Comparison of ENCODE assay signal across 10 cellular contexts in the genomic region with DNA sequence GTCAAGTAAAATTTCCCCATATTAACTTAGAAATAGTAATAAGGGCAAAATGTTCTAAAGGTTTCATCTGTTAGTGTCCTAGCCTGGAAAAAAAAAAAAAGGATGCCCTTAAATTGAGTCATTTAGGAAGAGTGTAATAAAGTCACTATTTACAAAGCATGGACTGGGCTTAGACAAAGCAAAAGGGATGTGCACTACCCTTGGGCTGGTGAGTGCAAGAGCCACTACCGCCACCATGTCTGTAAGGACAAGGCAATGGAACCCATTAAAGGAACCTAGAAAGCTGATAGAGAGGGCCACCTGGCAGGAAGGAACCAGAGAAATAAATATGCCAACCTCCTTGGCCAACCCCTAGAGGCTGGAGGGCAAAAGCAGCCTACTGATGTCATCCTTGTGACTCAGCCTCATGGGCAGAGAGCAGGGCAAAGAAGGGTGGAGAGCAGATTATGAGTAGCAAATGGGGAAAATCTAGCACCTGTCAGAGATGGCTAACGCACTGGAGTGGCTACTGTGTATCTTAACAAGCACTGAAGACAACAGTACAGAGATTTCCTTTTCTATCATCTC. TPM values are rescaled to one million over a fixed set of nuclear protein-coding genes. Genes with fewer than 3 reads are reported as not detected.
A peak's percentile ranks its signal among the peaks of the same experiment; 100 is the strongest.
DNase-seq lines count a peak whose midpoint lies in the region; ATAC-seq and TF ChIP-seq lines count a peak whose summit lies in the region.
"Had no signal": no experiment of that assay in that cellular context is flagged by ENCODE, and none has a peak within 500 bp of the region (broad histone marks: within the 10 kb centered on the region; RNA-seq: fewer than 3 reads in every experiment).

No MANE protein-coding gene starts in this region.

- peak overlapping the region; percentile 1 for H3K4me2 ChIP-seq in mammary epithelial cell (ENCODE audit: insufficient read depth, low read depth, low read length)

- intact Hi-C loops in mammary epithelial cell (cut with micrococcal nuclease): loop anchor here (5.0 kb wide), 1 partner anchor 61 kb away; no protein-coding TSS in a partner anchor

- peak overlapping the region; percentile 74 for H3K27ac Mint-ChIP-seq in activated T-cell treated with anti-CD3 and anti-CD28 coated beads, Interleukin-2, amount 50 U/mL, for 72 hours
- H3K27ac Mint-ChIP-seq in stimulated activated naive B cell treated with anti-CD40 and anti-IgM and Interleukin-4, amounts not matched to agents 10 μg/mL and 1 μg/mL and 100 μg/mL, for 72 hours: peak overlapping the region; percentile 91

- DNase-seq in activated T-cell treated with anti-CD3 and anti-CD28 coated beads, Interleukin-2, amount 50 U/mL, for 72 hours: peak; percentile 17 to 54
- DNase-seq in activated T-cell treated with anti-CD3 and anti-CD28 coated beads for 4 hours: no peak
- DNase-seq in MV-4-11 (lab: John Stamatoyannopoulos, UW): peak; percentile 39
- peak; percentile 92 for DNase-seq in mammary epithelial cell
- peak; percentile 32 for DNase-seq in stimulated activated naive B cell treated with anti-CD40 and anti-IgM and Interleukin-4, amounts not matched to agents 10 μg/mL and 1 μg/mL and 100 μg/mL, for 72 hours
- no peak for DNase-seq in GM19240 (ENCODE audit: insufficient read length, low spot score)
- DNase-seq in SKM-1 treated with dmso at 0.1 percent for 144 hours (lab: John Stamatoyannopoulos, UW; ENCODE audit: unreplicated experiment): no peak
- DNase-seq: heart right ventricle had no signal

- ATAC-seq in activated T-cell treated with anti-CD3 and anti-CD28 coated beads, Interleukin-2, amount 50 U/mL, for 72 hours (replicated peaks in 1 of 2): peak; percentile 92 to 94
- peak; percentile 68 to 78 for ATAC-seq in stimulated activated naive B cell treated with anti-CD40 and anti-IgM and Interleukin-4, amounts not matched to agents 10 μg/mL and 1 μg/mL and 100 μg/mL, for 72 hours (replicated peaks)
- ATAC-seq in HG02610 (IDR thresholded peaks at IDR 0.05; ENCODE audit: unreplicated experiment): no peak

- no peaks in the 10 kb centered on the region for H3K27me3 ChIP-seq in mammary epithelial cell (ENCODE audit: insufficient read depth, low read length)
- H3K27me3 ChIP-seq: heart right ventricle had no signal

- no peaks in the 10 kb centered on the region for H3K36me3 ChIP-seq in mammary epithelial cell (ENCODE audit: insufficient read depth, low read length)
- H3K36me3 ChIP-seq: heart right ventricle had no signal

- WGBS in mammary epithelial cell (ENCODE audit: low coverage, missing lambda C conversion rate): 50% methylated on average over 2 of the region's 2 CpGs

- peak overlapping the region; percentile 14 for H3K27ac ChIP-seq in mammary epithelial cell (ENCODE audit: insufficient read depth, low read depth, low read length)
- H3K27ac ChIP-seq: C4-2B, heart right ventricle had no signal

- no peaks in the 10 kb centered on the region for H3K9me3 ChIP-seq in mammary epithelial cell (replicated peaks; ENCODE audit: insufficient read depth, low read length)
- H3K9me3 ChIP-seq: heart right ventricle had no signal

- peaks cover 0 to 5% of the 10 kb centered on the region in 2 donors for H3K36me3 Mint-ChIP-seq in activated T-cell treated with anti-CD3 and anti-CD28 coated beads, Interleukin-2, amount 50 U/mL, for 72 hours (ENCODE audit: insufficient read depth in 2 of 2)
- no peaks in the 10 kb centered on the region for H3K36me3 Mint-ChIP-seq in stimulated activated naive B cell treated with anti-CD40 and anti-IgM and Interleukin-4, amounts not matched to agents 10 μg/mL and 1 μg/mL and 100 μg/mL, for 72 hours

- peaks cover 51% of the 10 kb centered on the region for H3K4me1 Mint-ChIP-seq in activated T-cell treated with anti-CD3 and anti-CD28 coated beads, Interleukin-2, amount 50 U/mL, for 72 hours (ENCODE audit: low read depth)
- H3K4me1 Mint-ChIP-seq in stimulated activated naive B cell treated with anti-CD40 and anti-IgM and Interleukin-4, amounts not matched to agents 10 μg/mL and 1 μg/mL and 100 μg/mL, for 72 hours: peaks cover 19 to 58% of the 10 kb centered on the region in 2 donors

- H3K4me1 ChIP-seq in mammary epithelial cell (ENCODE audit: insufficient read depth, low read length): peaks cover 42% of the 10 kb centered on the region

- no TSS peak for BruUV-seq in mammary epithelial cell (replicated peaks; lab: Mats Ljungman, UMichigan)

- no peaks in the 10 kb centered on the region for H3K79me2 ChIP-seq in mammary epithelial cell (ENCODE audit: insufficient read depth, low read length)

- dilution Hi-C loops in mammary epithelial cell (cut with HindIII; ENCODE audit: low sequenced_read_pairs): loop anchor here (5.0 kb wide), 1 partner anchor 96 kb away; no protein-coding TSS in a partner anchor

- H3K9ac ChIP-seq in mammary epithelial cell (ENCODE audit: insufficient read depth, low read length): no peak overlapping the region

- no peak overlapping the region for H3K4me3 Mint-ChIP-seq in activated T-cell treated with anti-CD3 and anti-CD28 coated beads, Interleukin-2, amount 50 U/mL, for 72 hours
- H3K4me3 Mint-ChIP-seq in stimulated activated naive B cell treated with anti-CD40 and anti-IgM and Interleukin-4, amounts not matched to agents 10 μg/mL and 1 μg/mL and 100 μg/mL, for 72 hours: no peak overlapping the region

- H3K4me3 ChIP-seq in mammary epithelial cell (replicated peaks in 1 of 3; ENCODE audit: insufficient read depth in 1 of 3, low read depth in 2 of 3, low read length in 3 of 3): no peak overlapping the region
- H3K4me3 ChIP-seq: heart right ventricle had no signal

- no peaks in the 10 kb centered on the region for H4K20me1 ChIP-seq in mammary epithelial cell (ENCODE audit: insufficient read depth, low read length)

- TF ChIP-seq CTCF in mammary epithelial cell (conservative IDR thresholded peaks at IDR 0.05 in 1 of 2, IDR thresholded peaks at IDR 0.05 in 1 of 2; ENCODE audit: extremely low read depth in 1 of 2, insufficient read depth in 1 of 2, low read depth in 1 of 2, low read length in 2 of 2): peak in 1 of 2 donors; percentile 15

- CTCF ChIA-PET in mammary epithelial cell (lab: Charles Lee; ENCODE audit: low non-redundant PET): no interaction called here

- peak overlapping the region; percentile 25 for H2AFZ ChIP-seq in mammary epithelial cell (ENCODE audit: low read depth, low read length)

- H3K27me3 Mint-ChIP-seq in activated T-cell treated with anti-CD3 and anti-CD28 coated beads, Interleukin-2, amount 50 U/mL, for 72 hours (ENCODE audit: low read depth): no peaks in the 10 kb centered on the region
- no peaks in the 10 kb centered on the region for H3K27me3 Mint-ChIP-seq in stimulated activated naive B cell treated with anti-CD40 and anti-IgM and Interleukin-4, amounts not matched to agents 10 μg/mL and 1 μg/mL and 100 μg/mL, for 72 hours

- in situ Hi-C loops in mammary epithelial cell (cut with MboI; ENCODE audit: low sequenced_read_pairs in 2 of 2): no loop called here

- no peaks in the 10 kb centered on the region for H3K9me3 Mint-ChIP-seq in activated T-cell treated with anti-CD3 and anti-CD28 coated beads, Interleukin-2, amount 50 U/mL, for 72 hours
- H3K9me3 Mint-ChIP-seq in stimulated activated naive B cell treated with anti-CD40 and anti-IgM and Interleukin-4, amounts not matched to agents 10 μg/mL and 1 μg/mL and 100 μg/mL, for 72 hours: peaks cover 0 to 2% of the 10 kb centered on the region in 2 donors

RNA-seq across cellular contexts. Expression of gene FUT8, which starts 59.5 kb away (rescaled TPM):
- 10 to 100 TPM; 49.6 to 59.8 TPM for total RNA-seq in activated T-cell treated with anti-CD3 and anti-CD28 coated beads, Interleukin-2, amount 50 U/mL, for 72 hours
- total RNA-seq in mammary epithelial cell: 10 to 100 TPM; 14.4 to 22.0 TPM
- 12.7 TPM for polyA plus RNA-seq in mammary epithelial cell
- polyA minus RNA-seq in mammary epithelial cell: 63.8 TPM

Comparison
In these comparisons a context has a peak if more than half of its experiments do, and no peak if none do; other contexts are left out.
1. DNase-seq: peak in activated T-cell treated with anti-CD3 and anti-CD28 coated beads, Interleukin-2, amount 50 U/mL, for 72 hours (2 of 2), MV-4-11 (single experiment), mammary epithelial cell (single experiment) and stimulated activated naive B cell treated with anti-CD40 and anti-IgM and Interleukin-4, amounts not matched to agents 10 μg/mL and 1 μg/mL and 100 μg/mL, for 72 hours (single experiment); none in activated T-cell treated with anti-CD3 and anti-CD28 coated beads for 4 hours (single experiment), GM19240 (single experiment) and SKM-1 treated with dmso at 0.1 percent for 144 hours (single experiment).